11 cellular contexts compared by ENCODE assay signal in the genomic region with DNA sequence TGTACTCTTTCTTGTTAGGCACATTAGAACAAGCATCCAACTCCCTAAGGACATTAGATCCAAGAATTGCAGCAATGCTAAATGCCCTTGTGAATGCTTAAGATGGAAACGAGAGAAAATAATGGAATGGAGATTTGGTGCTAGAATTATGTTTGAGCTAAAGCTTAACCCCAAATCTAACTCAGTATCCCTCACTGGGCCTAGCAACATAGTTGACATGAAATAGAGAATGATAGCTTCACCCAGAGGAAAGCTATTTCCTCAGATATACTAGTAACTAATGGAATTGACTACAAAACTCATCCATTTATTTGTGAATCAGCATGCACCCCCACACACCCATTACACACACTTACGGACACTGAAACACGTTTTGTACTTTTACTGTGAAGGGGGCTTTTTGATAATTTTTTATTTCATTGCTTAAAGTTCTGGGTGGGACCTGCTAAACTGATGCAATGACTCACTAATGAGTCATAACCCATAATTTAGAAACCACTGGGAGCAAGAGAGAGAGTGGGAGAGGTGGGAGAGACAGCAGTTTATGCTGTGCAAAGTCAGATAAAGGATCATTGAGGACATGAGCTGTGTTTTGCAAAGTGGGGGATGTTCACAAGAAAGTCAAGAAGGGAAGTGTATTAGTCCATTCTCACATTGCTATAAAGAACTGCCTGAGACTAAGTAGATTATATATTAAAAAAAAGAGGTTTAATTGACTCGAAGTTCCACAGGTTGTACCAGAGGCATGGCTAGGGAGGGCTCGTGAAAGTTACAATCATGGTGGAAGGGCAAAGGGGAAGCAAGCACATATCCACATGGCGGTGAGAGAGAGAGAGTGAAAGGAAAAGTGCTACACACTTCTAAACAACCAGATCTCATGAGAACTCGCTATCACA.
DNase-seq lines count a peak whose midpoint lies in the region; ATAC-seq and TF ChIP-seq lines count a peak whose summit lies in the region.
"Had no signal": no experiment of that assay in that cellular context is flagged by ENCODE, and none has a peak within 500 bp of the region (broad histone marks: within the 10 kb centered on the region; RNA-seq: fewer than 3 reads in every experiment).

No MANE protein-coding gene starts in this region.

- H3K27me3 ChIP-seq in mammary epithelial cell (ENCODE audit: insufficient read depth, low read length) = no peaks in the 10 kb centered on the region

- dilution Hi-C loops in mammary epithelial cell (cut with HindIII; ENCODE audit: low sequenced_read_pairs) = no loop called here

- no peak overlapping the region for H3K4me2 ChIP-seq in mammary epithelial cell (ENCODE audit: insufficient read depth, low read depth, low read length)

- H3K27ac ChIP-seq in mammary epithelial cell (ENCODE audit: insufficient read depth, low read depth, low read length) = no peak overlapping the region

- no peaks in the 10 kb centered on the region for H3K4me1 ChIP-seq in mammary epithelial cell (ENCODE audit: insufficient read depth, low read length)

- no peaks in the 10 kb centered on the region for H3K36me3 Mint-ChIP-seq in activated T-cell treated with anti-CD3 and anti-CD28 coated beads, Interleukin-2, amount 50 U/mL, for 24 hours (ENCODE audit: low read depth)

- H3K27me3 Mint-ChIP-seq in activated T-cell treated with anti-CD3 and anti-CD28 coated beads, Interleukin-2, amount 50 U/mL, for 24 hours = no peaks in the 10 kb centered on the region

- H3K9me3 ChIP-seq in mammary epithelial cell (replicated peaks; ENCODE audit: insufficient read depth, low read length) = no peaks in the 10 kb centered on the region

- H3K9me3 Mint-ChIP-seq in activated T-cell treated with anti-CD3 and anti-CD28 coated beads, Interleukin-2, amount 50 U/mL, for 24 hours = peaks cover 12% of the 10 kb centered on the region

- H3K4me3 Mint-ChIP-seq in activated T-cell treated with anti-CD3 and anti-CD28 coated beads, Interleukin-2, amount 50 U/mL, for 24 hours = no peak overlapping the region

- no peak for TF ChIP-seq CTCF in mammary epithelial cell (conservative IDR thresholded peaks at IDR 0.05 in 1 of 2, IDR thresholded peaks at IDR 0.05 in 1 of 2; ENCODE audit: extremely low read depth in 1 of 2, insufficient read depth in 1 of 2, low read depth in 1 of 2, low read length in 2 of 2)

- DNase-seq in activated T-cell treated with anti-CD3 and anti-CD28 coated beads, Interleukin-2, amount 50 U/mL, for 24 hours = no peak
- DNase-seq in activated T-cell treated with anti-CD3 and anti-CD28 coated beads for 4 hours = no peak
- DNase-seq in NOMO-1 (lab: John Stamatoyannopoulos, UW; ENCODE audit: unreplicated experiment in 2 of 2) = peak; percentile 20 to 58
- DNase-seq in mammary epithelial cell = peak; percentile 22
- DNase-seq in skeletal muscle cell (ENCODE audit: low read depth) = peak; percentile 40
- no peak for DNase-seq in left lobe of liver (ENCODE audit: low spot score)
- DNase-seq in activated CD4-positive, alpha-beta T cell treated with anti-CD3 and anti-CD28 coated beads for 1 hour = no peak
- DNase-seq: activated CD4-positive, alpha-beta T cell treated with anti-CD3 and anti-CD28 coated beads, Interleukin-2, amount 50 U/mL, for 4 hours; cerebellar nuclear complex; SHP77 had no signal

- BruUV-seq in mammary epithelial cell (replicated peaks; lab: Mats Ljungman, UMichigan) = no TSS peak

- intact Hi-C loops in mammary epithelial cell (cut with micrococcal nuclease) = no loop called here

- H3K79me2 ChIP-seq in mammary epithelial cell (ENCODE audit: insufficient read depth, low read length) = no peaks in the 10 kb centered on the region

- CTCF ChIA-PET in mammary epithelial cell (lab: Charles Lee; ENCODE audit: low non-redundant PET) = no interaction called here

- H3K36me3 ChIP-seq in mammary epithelial cell (ENCODE audit: insufficient read depth, low read length) = no peaks in the 10 kb centered on the region

- ATAC-seq in left lobe of liver (no peak), HG03159 (IDR thresholded peaks at IDR 0.05; ENCODE audit: unreplicated experiment) (no peak)

- H2AFZ ChIP-seq in mammary epithelial cell (ENCODE audit: low read depth, low read length) = no peak overlapping the region

- peaks cover 49% of the 10 kb centered on the region for H3K4me1 Mint-ChIP-seq in activated T-cell treated with anti-CD3 and anti-CD28 coated beads, Interleukin-2, amount 50 U/mL, for 24 hours (ENCODE audit: low read depth)

- in situ Hi-C loops in mammary epithelial cell (cut with MboI; ENCODE audit: low sequenced_read_pairs in 2 of 2) = no loop called here

- H3K9ac ChIP-seq in mammary epithelial cell (ENCODE audit: insufficient read depth, low read length) = no peak overlapping the region

- 57% methylated on average over 7 of the region's 7 CpGs for WGBS in mammary epithelial cell (ENCODE audit: low coverage, missing lambda C conversion rate)

- H4K20me1 ChIP-seq in mammary epithelial cell (ENCODE audit: insufficient read depth, low read length) = no peaks in the 10 kb centered on the region

- H3K4me3 ChIP-seq in mammary epithelial cell (replicated peaks in 1 of 3; ENCODE audit: insufficient read depth in 1 of 3, low read depth in 2 of 3, low read length in 3 of 3) (no peak overlapping the region), skeletal muscle cell (ENCODE audit: low read depth, low read length) (no peak overlapping the region)

- peak overlapping the region; percentile 28 for H3K27ac Mint-ChIP-seq in activated T-cell treated with anti-CD3 and anti-CD28 coated beads, Interleukin-2, amount 50 U/mL, for 24 hours

Comparison
In these comparisons a context has a peak if more than half of its experiments do, and no peak if none do; other contexts are left out.
1. DNase-seq: peak in NOMO-1 (2 of 2), mammary epithelial cell (single experiment) and skeletal muscle cell (single experiment); none in activated T-cell treated with anti-CD3 and anti-CD28 coated beads, Interleukin-2, amount 50 U/mL, for 24 hours (single experiment), activated T-cell treated with anti-CD3 and anti-CD28 coated beads for 4 hours (single experiment), left lobe of liver (single experiment) and activated CD4-positive, alpha-beta T cell treated with anti-CD3 and anti-CD28 coated beads for 1 hour (single experiment).